In the genomic region with DNA sequence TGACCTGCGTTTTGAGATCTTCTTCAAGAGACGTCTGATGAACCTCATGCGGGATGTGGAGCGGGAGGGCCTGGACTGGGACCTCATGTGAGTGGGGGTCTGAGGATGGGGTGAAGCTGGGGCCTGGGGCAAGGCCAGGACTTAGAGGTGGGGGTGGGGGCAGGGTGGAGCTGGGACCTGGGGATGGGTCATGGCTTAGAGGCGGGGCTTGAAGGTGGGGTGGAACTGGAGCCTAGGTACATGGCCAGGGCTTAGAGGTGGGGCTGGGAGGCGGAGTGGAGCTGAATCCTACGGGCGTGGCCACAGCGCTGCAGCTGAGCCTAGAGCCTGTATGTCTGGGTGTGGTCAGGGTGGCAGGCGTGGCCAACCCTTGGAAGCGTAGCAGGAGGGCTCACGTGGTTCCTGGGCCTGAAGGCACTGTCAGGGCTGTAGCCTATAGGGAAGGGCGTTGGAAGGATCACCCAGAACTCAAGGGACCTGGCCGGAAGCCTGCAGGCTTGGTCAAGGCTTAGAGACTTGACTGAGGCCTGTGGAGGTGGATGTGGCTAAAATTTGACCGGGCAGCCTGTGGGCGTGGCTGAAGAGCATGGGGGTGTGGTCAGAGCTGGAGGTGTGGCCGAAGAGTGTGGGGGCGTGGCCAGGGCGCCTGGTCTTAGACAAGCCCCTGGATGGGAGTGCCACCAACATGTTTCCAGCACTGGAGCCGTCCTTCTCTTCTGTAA, we compare ENCODE assay signal across 1 cellular context.
TF ChIP-seq lines count a peak whose summit lies in the region.

No MANE protein-coding gene starts in this region.

TF ChIP-seq in GM12878, 131 proteins besides CTCF, POLR2A, EP300 and RAD21 (continued from another document):
- TF ChIP-seq JUND (IDR thresholded peaks at IDR 0.05; ENCODE audit: low read depth, low read length) (no peak), RUNX3 (IDR thresholded peaks at IDR 0.05; ENCODE audit: low read length) (0 out of 2 replicates have a peak, but pooled peaks have one; percentile 31), USF1 (IDR thresholded peaks at IDR 0.05; ENCODE audit: borderline replicate concordance, extremely low read length, insufficient read depth, low read depth, low read length) (peak; percentile 50), TBL1XR1 (IDR thresholded peaks at IDR 0.05; ENCODE audit: low read depth, low read length) (no peak), SRF (IDR thresholded peaks at IDR 0.05; ENCODE audit: low read depth in 2 of 2, low read length in 2 of 2) (no peak), GABPA (IDR thresholded peaks at IDR 0.05; ENCODE audit: low read depth) (no peak), TCF7 (IDR thresholded peaks at IDR 0.05; ENCODE audit: borderline replicate concordance) (no peak), ZNF622 (IDR thresholded peaks at IDR 0.05) (no peak), SP1 (IDR thresholded peaks at IDR 0.05; ENCODE audit: low read depth, low read length) (peak; percentile 32)
TF ChIP-seq in GM12878: peak in this region for 3.
